Comparison of ENCODE assay signal across 16 cellular contexts in the genomic region with DNA sequence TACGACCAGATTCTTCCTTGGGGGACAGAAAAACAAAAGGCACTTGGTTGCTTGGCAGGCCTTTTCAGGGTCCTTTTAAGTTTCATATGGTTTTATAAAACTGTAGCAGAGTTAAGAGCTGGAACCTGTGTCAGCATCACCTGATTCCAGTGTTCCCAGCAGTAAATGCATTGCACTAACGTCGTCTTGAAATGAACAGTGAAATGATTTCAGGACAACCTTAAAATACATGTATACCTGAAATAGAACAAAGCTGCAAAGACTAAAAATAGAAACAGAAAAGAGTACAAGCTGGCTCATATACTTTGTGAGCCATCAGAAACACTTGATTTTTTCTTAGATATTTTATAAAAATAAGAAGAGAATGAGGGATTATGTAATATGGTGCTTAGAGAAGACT. TPM values are rescaled to one million over a fixed set of nuclear protein-coding genes. Genes with fewer than 3 reads are reported as not detected.
DNase-seq lines count a peak whose midpoint lies in the region; ATAC-seq and TF ChIP-seq lines count a peak whose summit lies in the region.
"Had no signal": no experiment of that assay in that cellular context is flagged by ENCODE, and none has a peak within 500 bp of the region (broad histone marks: within the 10 kb centered on the region; RNA-seq: fewer than 3 reads in every experiment).

No MANE protein-coding gene starts in this region.

- peaks cover 37% of the 10 kb centered on the region; the same call in 1 of the 2 replicates for H3K79me2 ChIP-seq in SU-DHL-6 (ENCODE audit: insufficient read depth, low read length)
- H3K79me2 ChIP-seq in trophoblast cell (ENCODE audit: control insufficient read depth, insufficient read depth, low read length, poor library complexity): no peaks in the 10 kb centered on the region

- H2AFZ ChIP-seq in SU-DHL-6 (ENCODE audit: low read depth, low read length, severe bottlenecking): no peak overlapping the region
- no peak overlapping the region for H2AFZ ChIP-seq in trophoblast cell (ENCODE audit: insufficient read depth, low read length, poor library complexity)

- TF ChIP-seq POLR2A in prostate gland (IDR thresholded peaks at IDR 0.05): no peak

- no peak overlapping the region for H3K18ac ChIP-seq in trophoblast cell (ENCODE audit: low read length)

- DNase-seq in trophoblast cell: no peak
- DNase-seq in prostate gland (ENCODE audit: low spot score): no peak
- DNase-seq in DMS79 treated with DMSO at 0.1 percent for 48 hours (lab: John Stamatoyannopoulos, UW): no peak
- no peak for DNase-seq in stimulated activated CD4-positive, alpha-beta T cell treated with anti-CD3 and anti-CD28 coated beads, Interleukin-2, amount 100 ng/mL, for 24 hours
- DNase-seq: activated naive CD4-positive, alpha-beta T cell treated with Interleukin-2 at 50 U/mL for 16 hours; HFFc6; NCI-H1694 treated with DMSO at 0.1 percent for 48 hours; NCI-H446 treated with DMSO at 0.1 percent for 48 hours; sigmoid colon; stimulated activated CD4-positive, alpha-beta T cell treated with anti-CD3 and anti-CD28 coated beads, Interleukin-4, amount 100 ng/mL, for 4 hours had no signal

- no peak overlapping the region for H2AK5ac ChIP-seq in trophoblast cell (ENCODE audit: low read length)

- no peaks in the 10 kb centered on the region for H3K4me1 ChIP-seq in trophoblast cell (ENCODE audit: control insufficient read depth in 1 of 2, insufficient read depth in 2 of 2, low read length in 2 of 2)
- H3K4me1 ChIP-seq in prostate gland (replicated peaks): peaks cover 4% of the 10 kb centered on the region
- H3K4me1 ChIP-seq: breast epithelium had no signal

- no CpG with 5 or more reads among the region's 3 CpGs for WGBS in trophoblast cell (ENCODE audit: extremely low coverage, insufficient coverage, insufficient read length)
- WGBS in prostate gland: 71% methylated on average over 3 of the region's 3 CpGs

- no peaks in the 10 kb centered on the region for H3K79me1 ChIP-seq in trophoblast cell (ENCODE audit: low read length)

- H4K91ac ChIP-seq in trophoblast cell (ENCODE audit: low read depth, low read length): no peak overlapping the region

- TF ChIP-seq CTCF in SU-DHL-6 (IDR thresholded peaks at IDR 0.05; ENCODE audit: insufficient read depth, low read length, poor library complexity, severe bottlenecking) (no peak), prostate gland (IDR thresholded peaks at IDR 0.05) (no peak)

- no peak overlapping the region for H3K14ac ChIP-seq in trophoblast cell (ENCODE audit: low read length)

- H3K27ac ChIP-seq in SU-DHL-6 (ENCODE audit: low read depth, low read length): peak overlapping the region; percentile 100
- H3K27ac ChIP-seq in trophoblast cell (ENCODE audit: low read depth, low read length): no peak overlapping the region
- no peak overlapping the region for H3K27ac ChIP-seq in prostate gland
- H3K27ac ChIP-seq: breast epithelium had no signal

- H4K20me1 ChIP-seq in SU-DHL-6 (ENCODE audit: low read depth, low read length): no peaks in the 10 kb centered on the region

- H3K4me2 ChIP-seq in SU-DHL-6 (ENCODE audit: low read depth, low read length, poor library complexity, severe bottlenecking) (peak overlapping the region; percentile 92), trophoblast cell (ENCODE audit: low read length) (no peak overlapping the region)

- H2BK120ac ChIP-seq in trophoblast cell (ENCODE audit: insufficient read depth, low read length, poor library complexity): no peak overlapping the region

- H3K9ac ChIP-seq in SU-DHL-6 (ENCODE audit: low read length) (peak overlapping the region; percentile 79), trophoblast cell (ENCODE audit: low read length) (no peak overlapping the region)

- H3K27me3 ChIP-seq in SU-DHL-6 (ENCODE audit: low read length) (no peaks in the 10 kb centered on the region), trophoblast cell (ENCODE audit: insufficient read depth, low read length) (no peaks in the 10 kb centered on the region), prostate gland (replicated peaks; ENCODE audit: insufficient read depth) (no peaks in the 10 kb centered on the region)
- H3K27me3 ChIP-seq: breast epithelium, sigmoid colon had no signal

- H3K23ac ChIP-seq in trophoblast cell (ENCODE audit: low read length): no peak overlapping the region

- H4K8ac ChIP-seq in trophoblast cell (ENCODE audit: low read depth, low read length): no peak overlapping the region

- peaks cover 43% of the 10 kb centered on the region for H3F3A ChIP-seq in SU-DHL-6 (ENCODE audit: insufficient read depth)

- no peaks in the 10 kb centered on the region for H3K9me2 ChIP-seq in SU-DHL-6 (replicated peaks; ENCODE audit: insufficient read depth, low read length)

- H4K12ac ChIP-seq in trophoblast cell (ENCODE audit: low read depth, low read length): no peak overlapping the region

- no peak overlapping the region for H2BK12ac ChIP-seq in trophoblast cell (ENCODE audit: low read length)

- H3K36me3 ChIP-seq in SU-DHL-6 (ENCODE audit: low read length) (peaks cover 7% of the 10 kb centered on the region; the same call in 1 of the 2 replicates), trophoblast cell (ENCODE audit: control insufficient read depth in 1 of 2, insufficient read depth in 2 of 2, low read length in 2 of 2) (peaks cover 8 to 13% of the 10 kb centered on the region in 2 experiments), prostate gland (no peaks in the 10 kb centered on the region)
- H3K36me3 ChIP-seq: breast epithelium had no signal

- peak; percentile 4 for ATAC-seq in GM21717 (IDR thresholded peaks at IDR 0.05; ENCODE audit: unreplicated experiment)
- no peak for ATAC-seq in HG03045 (IDR thresholded peaks at IDR 0.05; ENCODE audit: unreplicated experiment)

- H3K9me3 ChIP-seq in SU-DHL-6 (ENCODE audit: insufficient read depth, low read length) (no peaks in the 10 kb centered on the region), trophoblast cell (ENCODE audit: insufficient read depth, low read depth, low read length) (no peaks in the 10 kb centered on the region), prostate gland (no peaks in the 10 kb centered on the region)
- H3K9me3 ChIP-seq: breast epithelium, sigmoid colon had no signal

- H2BK5ac ChIP-seq in trophoblast cell (ENCODE audit: low read depth, low read length, poor library complexity): no peak overlapping the region

- intact Hi-C loops in prostate gland (cut with DNase I): no loop called here

- peak overlapping the region; percentile 47 for H3K4ac ChIP-seq in trophoblast cell (ENCODE audit: low read depth, low read length)

- peak overlapping the region; percentile 64; the same call in 1 of the 2 replicates for H3K4me3 ChIP-seq in GM08714 (ENCODE audit: low read length)
- H3K4me3 ChIP-seq in SU-DHL-6 (ENCODE audit: insufficient read depth, low read length, poor library complexity, severe bottlenecking): peak overlapping the region; percentile 50
- no peak overlapping the region for H3K4me3 ChIP-seq in trophoblast cell (ENCODE audit: low read depth, low read length)
- H3K4me3 ChIP-seq in prostate gland: no peak overlapping the region
- H3K4me3 ChIP-seq: breast epithelium, lung, sigmoid colon had no signal

RNA-seq across cellular contexts. Expression of gene ACSL3, which starts 51.9 kb away (rescaled TPM):
- polyA plus RNA-seq in trophoblast cell (2013): 119 and 124 TPM in 2 replicates
- 100 to 1,000 TPM in 1 of 2 donors, 10 to 100 TPM in 1; 77.1 to 124 TPM for total RNA-seq in prostate gland

Comparison
In these comparisons a context has a peak if more than half of its experiments do, and no peak if none do; other contexts are left out.
1. H3K4me3 ChIP-seq: peak in GM08714 (single experiment) and SU-DHL-6 (single experiment); none in trophoblast cell (single experiment) and prostate gland (0 of 2).